In genomic region chr6:36596359-36596758, GRCh38 we compare ENCODE assay signal across 1 cellular context.
TF ChIP-seq lines count a peak whose summit lies in the region.

No MANE protein-coding gene starts in this region.

TF ChIP-seq in GM12878, 131 proteins besides CTCF, POLR2A, EP300 and RAD21 (continued from another document):
- no peak for TF ChIP-seq ASH2L (IDR thresholded peaks at IDR 0.05; ENCODE audit: borderline replicate concordance, low read depth)
